In genomic region chr19:13151605-13152355, GRCh38 we compare ENCODE assay signal across 8 cellular contexts. TPM values are rescaled to one million over a fixed set of nuclear protein-coding genes. Genes with fewer than 3 reads are reported as not detected.
DNase-seq lines count a peak whose midpoint lies in the region; ATAC-seq and TF ChIP-seq lines count a peak whose summit lies in the region.

No MANE protein-coding gene starts in this region.

- in situ Hi-C loops in Panc1 (cut with HindIII; ENCODE audit: low pct_unique_long_range_greater_than_20kb, low sequenced_read_pairs) = no loop called here

- TF ChIP-seq CTCF in Calu3 (IDR thresholded peaks at IDR 0.05; ENCODE audit: unreplicated experiment) = no peak
- TF ChIP-seq CTCF in Panc1 (IDR thresholded peaks at IDR 0.05) = no peak

- peaks cover 15% of the 10 kb centered on the region for H3K27me3 Mint-ChIP-seq in Calu3 (ENCODE audit: unreplicated experiment)
- H3K27me3 Mint-ChIP-seq in activated T-cell treated with anti-CD3 and anti-CD28 coated beads, Interleukin-2, amount 50 U/mL, for 4 hours (ENCODE audit: low read depth) = no peaks in the 10 kb centered on the region

- H3K9me3 ChIP-seq in KOPT-K1 (ENCODE audit: insufficient read depth, low read length, poor library complexity, severe bottlenecking) (no peaks in the 10 kb centered on the region), Panc1 (ENCODE audit: control insufficient read depth, insufficient read depth, low read depth, low read length) (no peaks in the 10 kb centered on the region), mucosa of stomach (ENCODE audit: control insufficient read depth, low read length) (no peaks in the 10 kb centered on the region)

- H3K4me1 ChIP-seq in Panc1 (ENCODE audit: control insufficient read depth, insufficient read depth, low read length) (peaks cover 5% of the 10 kb centered on the region), mucosa of stomach (ENCODE audit: control insufficient read depth, insufficient read depth, low read length) (peaks cover 26% of the 10 kb centered on the region)

- peak overlapping the region; percentile 94 for H3K4me3 Mint-ChIP-seq in Calu3 (ENCODE audit: low read depth, unreplicated experiment)
- peak overlapping the region; percentile 99 for H3K4me3 Mint-ChIP-seq in activated T-cell treated with anti-CD3 and anti-CD28 coated beads, Interleukin-2, amount 50 U/mL, for 4 hours

- peak overlapping the region; percentile 100 for H3K9ac ChIP-seq in mucosa of stomach (ENCODE audit: low read length)

- H3K36me3 Mint-ChIP-seq in Calu3 (ENCODE audit: insufficient read depth, unreplicated experiment) = peaks cover 91% of the 10 kb centered on the region
- H3K36me3 Mint-ChIP-seq in activated T-cell treated with anti-CD3 and anti-CD28 coated beads, Interleukin-2, amount 50 U/mL, for 4 hours (ENCODE audit: insufficient read depth) = peaks cover 18% of the 10 kb centered on the region

- peaks cover 19% of the 10 kb centered on the region for H3K4me1 Mint-ChIP-seq in Calu3 (ENCODE audit: low read depth, unreplicated experiment)
- H3K4me1 Mint-ChIP-seq in activated T-cell treated with anti-CD3 and anti-CD28 coated beads, Interleukin-2, amount 50 U/mL, for 4 hours (ENCODE audit: low read depth) = peaks cover 36% of the 10 kb centered on the region

- TF ChIP-seq POLR2A in erythroblast (IDR thresholded peaks at IDR 0.05; ENCODE audit: low read length) = peak; percentile 59

- CTCF ChIA-PET in Calu3 (lab: Charles Lee) (interaction anchor here (1.5 kb wide), 1 partner anchor 11 kb away, joined by 5 read pairs; no protein-coding TSS in a partner anchor), Panc1 (lab: Charles Lee) (no interaction called here)

- no peaks in the 10 kb centered on the region for H3K9me3 Mint-ChIP-seq in Calu3 (ENCODE audit: low read depth, unreplicated experiment)
- no peaks in the 10 kb centered on the region for H3K9me3 Mint-ChIP-seq in activated T-cell treated with anti-CD3 and anti-CD28 coated beads, Interleukin-2, amount 50 U/mL, for 4 hours

- peak overlapping the region; percentile 100 for H3K27ac Mint-ChIP-seq in Calu3 (ENCODE audit: unreplicated experiment)

- peak overlapping the region; percentile 90 to 93 for H3K4me3 ChIP-seq in Panc1 (ENCODE audit: low read depth in 2 of 2, low read length in 2 of 2)
- peak overlapping the region; percentile 100 for H3K4me3 ChIP-seq in mucosa of stomach (ENCODE audit: low read length)

- H3K27me3 ChIP-seq in Panc1 (ENCODE audit: control insufficient read depth, insufficient read depth, low read length) = no peaks in the 10 kb centered on the region
- no peaks in the 10 kb centered on the region for H3K27me3 ChIP-seq in mucosa of stomach (ENCODE audit: control insufficient read depth, insufficient read depth, low read length)

- POLR2A ChIA-PET in Panc1 (lab: Charles Lee) = interaction anchor here (0.6 to 1.6 kb wide), 5 partner anchors 10 to 186 kb away, joined by 3 to 14 read pairs (median 4); partner anchors contain the start of gene NACC1

- intact Hi-C loops in Calu3 (cut with micrococcal nuclease; ENCODE audit: unreplicated experiment) (no loop called here), Panc1 (cut with micrococcal nuclease; ENCODE audit: unreplicated experiment) (no loop called here)

- peak overlapping the region; percentile 94 for H3K27ac ChIP-seq in KOPT-K1 (ENCODE audit: low read depth, low read length, poor library complexity, severe bottlenecking)
- H3K27ac ChIP-seq in Panc1 (ENCODE audit: low read length) = peak overlapping the region; percentile 96

- H3K36me3 ChIP-seq in KOPT-K1 (ENCODE audit: insufficient read depth, low read length) (peaks cover 4% of the 10 kb centered on the region; the same call in 1 of the 2 replicates), Panc1 (ENCODE audit: control insufficient read depth, insufficient read depth, low read length) (peaks cover 10% of the 10 kb centered on the region; the same call in 1 of the 2 replicates), mucosa of stomach (ENCODE audit: control insufficient read depth, insufficient read depth, low read length) (no peaks in the 10 kb centered on the region)

- DNase-seq in Calu3 (peak; percentile 93), Panc1 (ENCODE audit: low read depth, low spot score) (no peak), erythroblast (lab: John Stamatoyannopoulos, UW) (peak; percentile 97 to 98)
- DNase-seq in activated T-cell treated with anti-CD3 and anti-CD28 coated beads, Interleukin-2, amount 50 U/mL, for 4 hours = peak; percentile 95
- peak; percentile 87 to 94 for DNase-seq in stimulated activated CD8-positive, alpha-beta memory T cell treated with anti-CD3 and anti-CD28 coated beads, Interleukin-4, amount 100 ng/mL, for 4 hours (ENCODE audit: low read depth in 2 of 2, low spot score in 1 of 2)

- no TSS peak for BruUV-seq in Calu3 (replicated peaks; lab: Mats Ljungman, UMichigan)
- BruUV-seq in Panc1 (replicated peaks; lab: Mats Ljungman, UMichigan) = no TSS peak

- peak; percentile 33 for ATAC-seq in GM21576 (IDR thresholded peaks at IDR 0.05; ENCODE audit: unreplicated experiment)
- ATAC-seq in Panc1 = peak; percentile 67
- ATAC-seq in activated T-cell treated with anti-CD3 and anti-CD28 coated beads, Interleukin-2, amount 50 U/mL, for 4 hours = peak; percentile 57 to 59

RNA-seq across cellular contexts. Expression of gene IER2, which starts 1.6 kb away (rescaled TPM):
- total RNA-seq in Calu3 (2022) (96.3 and 108 TPM in 2 replicates), Panc1 (2021; ENCODE audit: unreplicated experiment) (80.4 TPM)
- polyA plus RNA-seq in Panc1 (2012; ENCODE audit: insufficient read length) = 81.1 TPM
- 100 to 1,000 TPM in 2 of 3 donors, 10 to 100 TPM in 1; 99.4 to 113 (median 110) TPM for total RNA-seq in activated T-cell treated with anti-CD3 and anti-CD28 coated beads, Interleukin-2, amount 50 U/mL, for 4 hours

RNA-seq across cellular contexts. Expression of gene STX10, which starts 1.6 kb away (rescaled TPM):
- total RNA-seq in Calu3 (2022) (52.3 and 52.7 TPM in 2 replicates), Panc1 (2021; ENCODE audit: unreplicated experiment) (43.6 TPM)
- polyA plus RNA-seq in Panc1 (2012; ENCODE audit: insufficient read length) = 108 TPM
- total RNA-seq in activated T-cell treated with anti-CD3 and anti-CD28 coated beads, Interleukin-2, amount 50 U/mL, for 4 hours = 10 to 100 TPM; 64.5 to 66.0 (median 65.4) TPM

RNA-seq across cellular contexts. Expression of gene NACC1, which starts 33.7 kb away (rescaled TPM):
- total RNA-seq in Calu3 (2022) (80.9 and 83.1 TPM in 2 replicates), Panc1 (2021; ENCODE audit: unreplicated experiment) (129 TPM)
- 97.8 TPM for polyA plus RNA-seq in Panc1 (2012; ENCODE audit: insufficient read length)
- total RNA-seq in activated T-cell treated with anti-CD3 and anti-CD28 coated beads, Interleukin-2, amount 50 U/mL, for 4 hours = 100 to 1,000 TPM; 127 to 137 (median 134) TPM

RNA-seq across cellular contexts. Expression of gene TRMT1, which starts 35.2 kb away (rescaled TPM):
- 36.5 and 40.2 TPM in 2 replicates for total RNA-seq in Calu3 (2022)
- total RNA-seq in Panc1 (2021; ENCODE audit: unreplicated experiment) = 52.0 TPM
- 41.4 TPM for polyA plus RNA-seq in Panc1 (2012; ENCODE audit: insufficient read length)
- 100 to 1,000 TPM; 240 to 248 (median 246) TPM for total RNA-seq in activated T-cell treated with anti-CD3 and anti-CD28 coated beads, Interleukin-2, amount 50 U/mL, for 4 hours

RNA-seq across cellular contexts. Expression of gene LYL1, which starts 49.1 kb away (rescaled TPM):
- total RNA-seq in Calu3 (2022) (0.32 TPM in 1 of 2 replicates, not detected in the other), Panc1 (2021; ENCODE audit: unreplicated experiment) (0.23 TPM)
- polyA plus RNA-seq in Panc1 (2012; ENCODE audit: insufficient read length) = 0.48 TPM
- 1 to 10 TPM; 1.9 to 3.0 (median 2.9) TPM for total RNA-seq in activated T-cell treated with anti-CD3 and anti-CD28 coated beads, Interleukin-2, amount 50 U/mL, for 4 hours
